Comparison of ENCODE assay signal across 7 cellular contexts in the genomic region with DNA sequence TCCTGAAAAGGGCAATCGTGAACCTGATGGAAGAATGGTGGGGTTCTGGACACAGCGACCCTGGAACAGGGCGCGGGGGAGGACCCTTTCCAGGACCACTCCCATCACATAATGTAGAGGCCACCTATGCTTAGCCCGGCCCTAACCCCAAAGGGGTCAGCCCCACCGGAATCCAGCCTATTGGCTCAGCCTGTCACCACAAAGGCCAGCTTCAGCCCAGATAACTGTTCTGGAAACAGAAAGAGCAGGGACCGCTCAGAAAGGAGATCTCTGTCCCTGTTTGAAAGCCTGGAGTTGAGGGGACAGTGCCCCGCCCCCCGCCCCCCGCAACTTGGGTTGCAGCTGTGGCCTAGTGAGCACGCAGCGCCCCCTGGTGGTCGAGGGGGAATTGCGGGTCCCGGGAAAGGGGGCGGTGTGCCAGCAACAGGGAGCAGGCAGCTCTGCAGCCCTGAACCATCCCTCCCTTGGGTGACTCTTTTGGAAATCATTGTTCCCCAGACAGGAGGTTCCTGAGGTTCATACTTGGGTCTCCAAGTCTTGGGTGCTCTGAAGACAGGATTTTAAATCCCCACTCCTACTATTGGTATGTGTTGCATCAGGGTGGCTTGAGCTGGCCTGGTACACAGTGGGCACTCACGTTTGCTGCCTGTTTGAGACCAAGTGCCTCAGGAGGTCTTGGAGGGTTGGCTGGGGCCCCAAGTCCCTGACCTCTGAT. TPM values are rescaled to one million over a fixed set of nuclear protein-coding genes. Genes with fewer than 3 reads are reported as not detected.
A peak's percentile ranks its signal among the peaks of the same experiment; 100 is the strongest.
DNase-seq lines count a peak whose midpoint lies in the region; ATAC-seq and TF ChIP-seq lines count a peak whose summit lies in the region.

No MANE protein-coding gene starts in this region.

- H3K79me2 ChIP-seq in KMS-11 (ENCODE audit: insufficient read depth, low read depth), result no peaks in the 10 kb centered on the region
- no peaks in the 10 kb centered on the region for H3K79me2 ChIP-seq in mammary epithelial cell (ENCODE audit: insufficient read depth, low read length)

- H3K27ac ChIP-seq in KMS-11 (no peak overlapping the region), mammary epithelial cell (ENCODE audit: insufficient read depth, low read depth, low read length) (no peak overlapping the region)

- in situ Hi-C loops in G401 (cut with HindIII; ENCODE audit: low sequenced_read_pairs) (no loop called here), mammary epithelial cell (cut with MboI; ENCODE audit: low sequenced_read_pairs in 2 of 2) (no loop called here)

- H4K20me1 ChIP-seq in KMS-11 (ENCODE audit: insufficient read depth) (no peaks in the 10 kb centered on the region), mammary epithelial cell (ENCODE audit: insufficient read depth, low read length) (no peaks in the 10 kb centered on the region)

- H3K27me3 ChIP-seq in KMS-11 (ENCODE audit: insufficient read depth, low read depth) (no peaks in the 10 kb centered on the region), mammary epithelial cell (ENCODE audit: insufficient read depth, low read length) (no peaks in the 10 kb centered on the region), kidney epithelial cell (ENCODE audit: control insufficient read depth, insufficient read depth, low read length) (peaks cover 3% of the 10 kb centered on the region)

- H3K9me3 ChIP-seq in mammary epithelial cell (replicated peaks; ENCODE audit: insufficient read depth, low read length), result no peaks in the 10 kb centered on the region

- no peaks in the 10 kb centered on the region for H3K9me3 Mint-ChIP-seq in WTC11

- dilution Hi-C loops in mammary epithelial cell (cut with HindIII; ENCODE audit: low sequenced_read_pairs), result no loop called here

- peak; percentile 81 for ATAC-seq in WTC11
- ATAC-seq in GM21447 (IDR thresholded peaks at IDR 0.05; ENCODE audit: unreplicated experiment), result no peak

- CTCF ChIA-PET in WTC11 (lab: Charles Lee), result interaction anchor here (0.6 to 4.2 kb wide), 44 partner anchors 9 to 374 kb away, joined by 3 to 106 read pairs (median 7); a partner anchor contains a TSS
- CTCF ChIA-PET in mammary epithelial cell (lab: Charles Lee; ENCODE audit: low non-redundant PET), result interaction anchor here (0.6 to 1.3 kb wide), 6 partner anchors 14 to 354 kb away, joined by 3 to 32 read pairs (median 4); no protein-coding TSS in a partner anchor

- POLR2A ChIA-PET in WTC11 (lab: Charles Lee), result interaction anchor here (0.6 to 1.5 kb wide), 4 partner anchors 29 to 144 kb away, joined by 3 to 6 read pairs (median 4); a partner anchor contains a TSS

- no peaks in the 10 kb centered on the region for H3K4me1 Mint-ChIP-seq in WTC11

- H3K4me1 ChIP-seq in KMS-11 (ENCODE audit: low read depth, poor library complexity, severe bottlenecking), result no peaks in the 10 kb centered on the region
- no peaks in the 10 kb centered on the region for H3K4me1 ChIP-seq in mammary epithelial cell (ENCODE audit: insufficient read depth, low read length)

- no peak overlapping the region for H3K9ac ChIP-seq in KMS-11
- no peak overlapping the region for H3K9ac ChIP-seq in mammary epithelial cell (ENCODE audit: insufficient read depth, low read length)

- no peaks in the 10 kb centered on the region for H3K36me3 Mint-ChIP-seq in WTC11

- H3K36me3 ChIP-seq in KMS-11 (ENCODE audit: insufficient read depth), result no peaks in the 10 kb centered on the region
- no peaks in the 10 kb centered on the region for H3K36me3 ChIP-seq in mammary epithelial cell (ENCODE audit: insufficient read depth, low read length)
- no peaks in the 10 kb centered on the region for H3K36me3 ChIP-seq in kidney epithelial cell (ENCODE audit: control insufficient read depth, insufficient read depth, low read length)

- no TSS peak for BruUV-seq in mammary epithelial cell (replicated peaks; lab: Mats Ljungman, UMichigan)

- no peaks in the 10 kb centered on the region for H3K27me3 Mint-ChIP-seq in WTC11 (ENCODE audit: low read depth)

- TF ChIP-seq CTCF in KMS-11 (conservative IDR thresholded peaks at IDR 0.05; ENCODE audit: low read depth, low read length) (peak; percentile 81), WTC11 (IDR thresholded peaks at IDR 0.05) (peak; percentile 99), mammary epithelial cell (conservative IDR thresholded peaks at IDR 0.05 in 1 of 2, IDR thresholded peaks at IDR 0.05 in 1 of 2; ENCODE audit: extremely low read depth in 1 of 2, insufficient read depth in 1 of 2, low read depth in 1 of 2, low read length in 2 of 2) (peak; percentile 76 to 89), kidney epithelial cell (IDR thresholded peaks at IDR 0.05; ENCODE audit: insufficient read depth, low read length, poor library complexity, severe bottlenecking) (peak; percentile 92)

- no peak overlapping the region for H3K4me2 ChIP-seq in KMS-11
- H3K4me2 ChIP-seq in mammary epithelial cell (ENCODE audit: insufficient read depth, low read depth, low read length), result no peak overlapping the region

- 20% methylated on average over 12 of the region's 17 CpGs for WGBS in mammary epithelial cell (ENCODE audit: low coverage, missing lambda C conversion rate)

- peak; percentile 20 for DNase-seq in G401 (ENCODE audit: low spot score)
- DNase-seq in WTC11 (ENCODE audit: low spot score), result peak; percentile 92
- DNase-seq in mammary epithelial cell, result peak; percentile 21
- no peak for DNase-seq in kidney epithelial cell (ENCODE audit: low read depth)
- peak; percentile 85 to 87 for DNase-seq in stimulated activated CD4-positive, alpha-beta T cell treated with anti-CD3 and anti-CD28 coated beads, Interleukin-2, amount 100 ng/mL, for 24 hours

- no peak overlapping the region for H3K4me3 ChIP-seq in KMS-11 (IDR thresholded peaks at IDR 0.05; ENCODE audit: insufficient read depth, low read depth, low read length)
- H3K4me3 ChIP-seq in mammary epithelial cell (replicated peaks in 1 of 3; ENCODE audit: insufficient read depth in 1 of 3, low read depth in 2 of 3, low read length in 3 of 3), result no peak overlapping the region
- H3K4me3 ChIP-seq in kidney epithelial cell (ENCODE audit: low read depth, low read length), result no peak overlapping the region

- H3K4me3 Mint-ChIP-seq in WTC11, result no peak overlapping the region

- H2AFZ ChIP-seq in KMS-11 (ENCODE audit: low read depth), result no peak overlapping the region
- no peak overlapping the region for H2AFZ ChIP-seq in mammary epithelial cell (ENCODE audit: low read depth, low read length)

- H3K27ac Mint-ChIP-seq in WTC11, result no peak overlapping the region

- intact Hi-C loops in mammary epithelial cell (cut with micrococcal nuclease), result loop anchor here (1.0 to 5.0 kb wide), 2 partner anchors 35 to 149 kb away; no protein-coding TSS in a partner anchor

TF ChIP-seq in WTC11, 78 proteins besides CTCF, POLR2A, EP300 and RAD21:
- TF ChIP-seq SP1 (CRISPR knock-in tag; conservative IDR thresholded peaks at IDR 0.05) (0 out of 2 replicates have a peak, but pooled peaks have one; percentile 56), TEAD1 (CRISPR knock-in tag; IDR thresholded peaks at IDR 0.05) (no peak)
- TF ChIP-seq, protein P1, sequence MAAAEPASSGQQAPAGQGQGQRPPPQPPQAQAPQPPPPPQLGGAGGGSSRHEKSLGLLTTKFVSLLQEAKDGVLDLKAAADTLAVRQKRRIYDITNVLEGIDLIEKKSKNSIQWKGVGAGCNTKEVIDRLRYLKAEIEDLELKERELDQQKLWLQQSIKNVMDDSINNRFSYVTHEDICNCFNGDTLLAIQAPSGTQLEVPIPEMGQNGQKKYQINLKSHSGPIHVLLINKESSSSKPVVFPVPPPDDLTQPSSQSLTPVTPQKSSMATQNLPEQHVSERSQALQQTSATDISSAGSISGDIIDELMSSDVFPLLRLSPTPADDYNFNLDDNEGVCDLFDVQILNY (CRISPR knock-in tag; IDR thresholded peaks at IDR 0.05), result no peak

RNA-seq across cellular contexts. Expression of a gene that starts 1.5 kb away (rescaled TPM):
- not detected in 2 replicates for total RNA-seq in G401 (2014; rRNA removed; shearing (Covaris generic))
- 0.04 to 0.11 TPM in 2 of 3 replicates, not detected in the other for total RNA-seq in WTC11 (2021)
- total RNA-seq in mammary epithelial cell, result not detected
- polyA plus RNA-seq in mammary epithelial cell, result not detected
- polyA minus RNA-seq in mammary epithelial cell, result not detected
- total RNA-seq in kidney epithelial cell, result not detected in 2 replicates

RNA-seq across cellular contexts. Expression of a gene that starts 21.6 kb away (rescaled TPM):
- not detected in 2 replicates for total RNA-seq in G401 (2014; rRNA removed; shearing (Covaris generic))
- total RNA-seq in WTC11 (2021) (6.3 to 8.5 TPM (median 8.2 TPM) in 3 replicates), mammary epithelial cell (not detected), kidney epithelial cell (0.08 and 0.68 TPM in 2 replicates)
- not detected for polyA plus RNA-seq in mammary epithelial cell
- polyA minus RNA-seq in mammary epithelial cell, result not detected

RNA-seq across cellular contexts. Expression of a gene that starts 29.1 kb away (rescaled TPM):
- 1.4 TPM in 1 of 2 replicates, not detected in the other for total RNA-seq in G401 (2014; rRNA removed; shearing (Covaris generic))
- total RNA-seq in WTC11 (2021) (5.3 to 7.1 TPM (median 7.0 TPM) in 3 replicates), mammary epithelial cell (under 1 TPM in 1 of 2 donors, not detected in 1; 0.33 TPM), kidney epithelial cell (0.13 and 0.41 TPM in 2 replicates)
- not detected for polyA plus RNA-seq in mammary epithelial cell
- not detected for polyA minus RNA-seq in mammary epithelial cell

RNA-seq across cellular contexts. Expression of a gene that starts 47.7 kb away (rescaled TPM):
- total RNA-seq in G401 (2014; rRNA removed; shearing (Covaris generic)), result not detected in 2 replicates
- total RNA-seq in WTC11 (2021), result not detected in 3 replicates
- not detected for total RNA-seq in mammary epithelial cell
- not detected for polyA plus RNA-seq in mammary epithelial cell
- polyA minus RNA-seq in mammary epithelial cell, result not detected
- not detected in 2 replicates for total RNA-seq in kidney epithelial cell

RNA-seq across cellular contexts. Expression of a gene that starts 56.7 kb away (rescaled TPM):
- total RNA-seq in G401 (2014; rRNA removed; shearing (Covaris generic)), result 95.8 and 107 TPM in 2 replicates
- total RNA-seq in WTC11 (2021) (109 to 129 TPM (median 113 TPM) in 3 replicates), mammary epithelial cell (10 to 100 TPM; 14.0 to 59.9 TPM), kidney epithelial cell (34.8 and 35.2 TPM in 2 replicates)
- polyA plus RNA-seq in mammary epithelial cell, result 63.4 TPM
- polyA minus RNA-seq in mammary epithelial cell, result 43.5 TPM
